18 cellular contexts compared by ENCODE assay signal in genomic region chr14:93072659-93073365, GRCh38. TPM values are rescaled to one million over a fixed set of nuclear protein-coding genes. Genes with fewer than 3 reads are reported as not detected.
DNase-seq lines count a peak whose midpoint lies in the region; ATAC-seq, FAIRE-seq and TF ChIP-seq lines count a peak whose summit lies in the region.
"Had no signal": no experiment of that assay in that cellular context is flagged by ENCODE, and none has a peak within 500 bp of the region (broad histone marks: within the 10 kb centered on the region; RNA-seq: fewer than 3 reads in every experiment).

No MANE protein-coding gene starts in this region.

- H3K9me1 ChIP-seq in keratinocyte (ENCODE audit: control insufficient read depth, extremely low read depth, insufficient read depth, low read length), result no peaks in the 10 kb centered on the region

- FAIRE-seq in GM12891 (lab: Jason Lieb, UNC) (peak; percentile 94), keratinocyte (lab: Jason Lieb, UNC) (peak; percentile 36)

- no peaks in the 10 kb centered on the region for H3K9me3 ChIP-seq in keratinocyte (ENCODE audit: control insufficient read depth, low read depth, low read length)
- H3K9me3 ChIP-seq in WERI-Rb-1 (ENCODE audit: severe bottlenecking), result no peaks in the 10 kb centered on the region
- H3K9me3 ChIP-seq: tibial artery had no signal

- H4K20me1 ChIP-seq in keratinocyte (ENCODE audit: control insufficient read depth, extremely low read depth, insufficient read depth, low read length), result peaks cover 6% of the 10 kb centered on the region

- H3K4me3 ChIP-seq in keratinocyte (ENCODE audit: control insufficient read depth in 2 of 3, extremely low read depth in 1 of 3, insufficient read depth in 2 of 3, low read depth in 1 of 3, low read length in 3 of 3), result no peak overlapping the region
- no peak overlapping the region for H3K4me3 ChIP-seq in WERI-Rb-1 (ENCODE audit: low read depth, low read length)
- H3K4me3 ChIP-seq: tibial artery had no signal

- TF ChIP-seq CTCF in keratinocyte (optimal IDR thresholded peaks at IDR 0.05 in 1 of 3, IDR thresholded peaks at IDR 0.05 in 1 of 3, conservative IDR thresholded peaks at IDR 0.05 in 1 of 3; ENCODE audit: extremely low read depth in 1 of 3, insufficient read depth in 2 of 3, low read length in 3 of 3) (no peak), WERI-Rb-1 (IDR thresholded peaks at IDR 0.05; ENCODE audit: low read depth, low read length) (no peak)

- H3K4me1 Mint-ChIP-seq in T-cell, result peaks cover 50 to 62% (median 60%) of the 10 kb centered on the region in 3 donors
- H3K4me1 Mint-ChIP-seq in stimulated activated naive B cell treated with anti-CD40 and anti-IgM and Interleukin-4, amounts not matched to agents 10 μg/mL and 1 μg/mL and 100 μg/mL, for 72 hours, result peaks cover 53 to 79% of the 10 kb centered on the region in 2 donors

- DNase-seq in GM12891 (ENCODE audit: insufficient read length, low spot score) (no peak), T-cell (no peak), keratinocyte (ENCODE audit: low read depth, low spot score) (no peak), amniotic stem cell (lab: John Stamatoyannopoulos, UW) (no peak), WERI-Rb-1 (no peak)
- peak; percentile 54 for DNase-seq in stimulated activated naive B cell treated with anti-CD40 and anti-IgM and Interleukin-4, amounts not matched to agents 10 μg/mL and 1 μg/mL and 100 μg/mL, for 72 hours
- DNase-seq: activated CD4-positive, alpha-beta T cell treated with anti-CD3 and anti-CD28 coated beads, Interleukin-2, amount 50 U/mL, for 48 hours; CD4-positive, alpha-beta T cell; effector CD8-positive, alpha-beta T cell; H7; NCI-H2029; NCI-H526 treated with DMSO at 0.1 percent for 48 hours; RPMI8226; T-helper 9 cell; tibial artery had no signal

- no peak overlapping the region for H2AFZ ChIP-seq in keratinocyte (ENCODE audit: control insufficient read depth, low read length)

- no peak overlapping the region for H3K27ac ChIP-seq in keratinocyte (ENCODE audit: control insufficient read depth, insufficient read depth, low read length)
- H3K27ac ChIP-seq in WERI-Rb-1, result no peak overlapping the region

- no peak for TF ChIP-seq POLR2A in GM12891 (IDR thresholded peaks at IDR 0.05; ENCODE audit: low read depth, low read length)

- no peak overlapping the region for H3K4me2 ChIP-seq in keratinocyte (ENCODE audit: control insufficient read depth, extremely low read depth, insufficient read depth, low read depth, low read length)

- peaks cover 14% of the 10 kb centered on the region for H3K79me2 ChIP-seq in keratinocyte (ENCODE audit: control insufficient read depth, insufficient read depth, low read length)

- ATAC-seq in T-cell (replicated peaks in 1 of 4), result no peak
- ATAC-seq in stimulated activated naive B cell treated with anti-CD40 and anti-IgM and Interleukin-4, amounts not matched to agents 10 μg/mL and 1 μg/mL and 100 μg/mL, for 72 hours (replicated peaks), result peak; percentile 74 to 78
- no peak for ATAC-seq in HG03097 (IDR thresholded peaks at IDR 0.05; ENCODE audit: low FRiP score, unreplicated experiment)

- peaks cover 6% of the 10 kb centered on the region for H3K4me1 ChIP-seq in keratinocyte (ENCODE audit: control insufficient read depth, extremely low read depth, insufficient read depth, low read length)

- no peak overlapping the region for H3K9ac ChIP-seq in keratinocyte (ENCODE audit: control insufficient read depth, extremely low read depth, insufficient read depth, low read length)

- peaks cover 4% of the 10 kb centered on the region for H3K36me3 Mint-ChIP-seq in T-cell
- H3K36me3 Mint-ChIP-seq in stimulated activated naive B cell treated with anti-CD40 and anti-IgM and Interleukin-4, amounts not matched to agents 10 μg/mL and 1 μg/mL and 100 μg/mL, for 72 hours, result peaks cover 13 to 17% of the 10 kb centered on the region in 2 donors
- H3K36me3 Mint-ChIP-seq: brain, mesothelial cell of epicardium had no signal

- POLR2A ChIA-PET in T-cell (lab: Charles Lee), result no interaction called here

- H3K36me3 ChIP-seq in keratinocyte (ENCODE audit: control insufficient read depth in 2 of 2, extremely low read depth in 1 of 2, insufficient read depth in 2 of 2, low read length in 2 of 2) (peaks cover 6 to 13% of the 10 kb centered on the region in 2 experiments), WERI-Rb-1 (no peaks in the 10 kb centered on the region)
- H3K36me3 ChIP-seq: tibial artery had no signal

- dilution Hi-C loops in keratinocyte (cut with MboI; ENCODE audit: extremely low pct_ligation_motif_present, low sequenced_read_pairs), result no loop called here

- H3K27me3 Mint-ChIP-seq in T-cell, result no peaks in the 10 kb centered on the region
- no peaks in the 10 kb centered on the region for H3K27me3 Mint-ChIP-seq in stimulated activated naive B cell treated with anti-CD40 and anti-IgM and Interleukin-4, amounts not matched to agents 10 μg/mL and 1 μg/mL and 100 μg/mL, for 72 hours
- H3K27me3 Mint-ChIP-seq: brain; CD4-positive, alpha-beta T cell had no signal

- no peak overlapping the region for H3K4me3 Mint-ChIP-seq in T-cell
- peak overlapping the region; percentile 54 to 84 for H3K4me3 Mint-ChIP-seq in stimulated activated naive B cell treated with anti-CD40 and anti-IgM and Interleukin-4, amounts not matched to agents 10 μg/mL and 1 μg/mL and 100 μg/mL, for 72 hours
- H3K4me3 Mint-ChIP-seq: CD4-positive, alpha-beta T cell; mesothelial cell of epicardium had no signal

- no peaks in the 10 kb centered on the region for H3K27me3 ChIP-seq in keratinocyte (ENCODE audit: control insufficient read depth, extremely low read depth, insufficient read depth, low read length)
- H3K27me3 ChIP-seq in WERI-Rb-1 (ENCODE audit: insufficient read depth, low read depth, severe bottlenecking), result no peaks in the 10 kb centered on the region
- H3K27me3 ChIP-seq: tibial artery had no signal

- CTCF ChIA-PET in T-cell (lab: Charles Lee), result interaction anchor here in 1 of 2 donors (0.7 kb wide), 1 partner anchor 182 kb away, joined by 3 read pairs; no protein-coding TSS in a partner anchor

- H3K9me3 Mint-ChIP-seq in T-cell, result no peaks in the 10 kb centered on the region
- no peaks in the 10 kb centered on the region for H3K9me3 Mint-ChIP-seq in stimulated activated naive B cell treated with anti-CD40 and anti-IgM and Interleukin-4, amounts not matched to agents 10 μg/mL and 1 μg/mL and 100 μg/mL, for 72 hours
- H3K9me3 Mint-ChIP-seq: brain; CD4-positive, alpha-beta T cell; mesothelial cell of epicardium had no signal

- H3K27ac Mint-ChIP-seq in T-cell, result peak overlapping the region; percentile 43 to 48
- H3K27ac Mint-ChIP-seq in stimulated activated naive B cell treated with anti-CD40 and anti-IgM and Interleukin-4, amounts not matched to agents 10 μg/mL and 1 μg/mL and 100 μg/mL, for 72 hours, result peak overlapping the region; percentile 84
- H3K27ac Mint-ChIP-seq: mesothelial cell of epicardium had no signal

TF ChIP-seq in GM12891, 5 proteins besides CTCF, POLR2A, EP300 and RAD21:
- TF ChIP-seq PAX5 (IDR thresholded peaks at IDR 0.05; ENCODE audit: insufficient read depth, low read length, severe bottlenecking) (no peak), SPI1 (IDR thresholded peaks at IDR 0.05; ENCODE audit: low read depth, low read length) (no peak), POU2F2 (IDR thresholded peaks at IDR 0.05; ENCODE audit: low read depth, low read length) (no peak), TAF1 (IDR thresholded peaks at IDR 0.05; ENCODE audit: low read depth, low read length) (no peak), POLR2AphosphoS5 (IDR thresholded peaks at IDR 0.05; ENCODE audit: low read depth, low read length) (no peak)
TF ChIP-seq in GM12891: peak in this region for 0.

RNA-seq across cellular contexts. Expression of gene ITPK1, which starts 42.9 kb away (rescaled TPM):
- 22.4 TPM for polyA plus RNA-seq in GM12891 (2012; ENCODE audit: low read depth, missing spikeins)
- 10 to 100 TPM; 28.0 to 43.0 (median 39.5) TPM for total RNA-seq in T-cell
- polyA plus RNA-seq in keratinocyte, result 67.8 to 75.9 TPM (median 68.9 TPM) in 3 replicates
- polyA plus RNA-seq in keratinocyte (2011; ENCODE audit: low read depth), result 25.8 TPM
- 54.9 and 72.4 TPM in 2 replicates for polyA plus RNA-seq in keratinocyte (2011; cell fraction: cytosol; rRNA removed)
- polyA plus RNA-seq in keratinocyte (2011; cell fraction: nucleus; rRNA removed), result 36.1 and 43.0 TPM in 2 replicates
- 32.1 and 64.1 TPM in 2 replicates for polyA plus RNA-seq in keratinocyte (2012; ENCODE audit: low replicate concordance)
- polyA minus RNA-seq in keratinocyte, result 153 to 330 TPM (median 164 TPM) in 3 replicates
- polyA minus RNA-seq in keratinocyte (2011; cell fraction: cytosol; rRNA and poly(A)+ RNA removed), result 59.7 TPM
- 21.7 and 45.4 TPM in 2 replicates for polyA minus RNA-seq in keratinocyte (2011; cell fraction: nucleus; rRNA and poly(A)+ RNA removed)

Comparison
In these comparisons a context has a peak if more than half of its experiments do, and no peak if none do; other contexts are left out.
1. ATAC-seq: peak in stimulated activated naive B cell treated with anti-CD40 and anti-IgM and Interleukin-4, amounts not matched to agents 10 μg/mL and 1 μg/mL and 100 μg/mL, for 72 hours (2 of 2); none in T-cell (0 of 4) and HG03097 (single experiment).
2. H3K4me3 Mint-ChIP-seq: peak in stimulated activated naive B cell treated with anti-CD40 and anti-IgM and Interleukin-4, amounts not matched to agents 10 μg/mL and 1 μg/mL and 100 μg/mL, for 72 hours (2 of 2); none in T-cell (0 of 3).